Comparison of ENCODE assay signal across 25 cellular contexts in the genomic region with DNA sequence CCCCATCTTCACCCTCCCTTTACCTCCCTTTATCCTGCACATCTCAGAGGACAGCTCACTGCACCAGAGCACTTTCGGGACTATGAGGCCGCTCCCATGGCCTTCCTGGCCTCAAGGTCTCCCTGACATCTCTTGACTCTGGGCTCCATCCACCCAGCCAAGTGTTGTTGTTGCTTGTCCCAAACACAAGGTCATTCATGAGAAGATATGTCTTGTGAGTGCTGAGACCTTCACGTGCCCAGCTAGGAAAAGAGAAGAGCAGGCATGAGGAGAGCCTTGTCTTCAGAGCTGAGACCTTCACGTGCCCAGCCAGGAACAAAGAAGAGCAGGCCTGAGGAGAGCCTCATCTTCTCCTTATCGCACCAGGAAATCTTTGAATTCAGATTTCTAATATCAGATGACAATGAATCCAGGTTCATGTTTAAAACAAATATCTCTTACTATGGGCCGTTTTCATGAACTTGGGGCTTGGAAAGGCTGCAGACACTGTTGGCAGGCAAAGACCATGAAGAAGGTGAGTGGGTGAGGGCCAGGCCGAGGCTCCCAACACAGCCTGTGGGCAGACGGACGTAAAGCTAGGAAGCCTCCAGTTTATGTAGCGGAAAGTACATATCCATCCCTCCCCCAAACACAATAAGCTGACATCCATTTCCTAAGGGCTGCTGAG.
DNase-seq lines count a peak whose midpoint lies in the region; ATAC-seq and TF ChIP-seq lines count a peak whose summit lies in the region.
"Had no signal": no experiment of that assay in that cellular context is flagged by ENCODE, and none has a peak within 500 bp of the region (broad histone marks: within the 10 kb centered on the region; RNA-seq: fewer than 3 reads in every experiment).

No MANE protein-coding gene starts in this region.

- TF ChIP-seq EP300 in sigmoid colon (IDR thresholded peaks at IDR 0.05) (no peak), transverse colon (IDR thresholded peaks at IDR 0.05; ENCODE audit: low read depth) (no peak)

- TF ChIP-seq CTCF in progenitor cell of endocrine pancreas (IDR thresholded peaks at IDR 0.05; ENCODE audit: unreplicated experiment) (no peak), sigmoid colon (IDR thresholded peaks at IDR 0.05) (no peak), transverse colon (IDR thresholded peaks at IDR 0.05) (no peak)

- ATAC-seq in GM18511 (IDR thresholded peaks at IDR 0.05; ENCODE audit: unreplicated experiment) = no peak
- ATAC-seq: GM12878, GM23338 had no signal

- 75 to 83% methylated on average over 10 of the region's 10 CpGs for WGBS in sigmoid colon, 2 donors
- 66 to 81% methylated on average over 3 to 10 of the region's 10 CpGs for WGBS in transverse colon (ENCODE audit: low coverage in 1 of 2), 2 donors

- H4K20me1 ChIP-seq in BLaER1 = no peaks in the 10 kb centered on the region

- peak overlapping the region; percentile 3 for H3K27ac Mint-ChIP-seq in progenitor cell of endocrine pancreas
- H3K27ac Mint-ChIP-seq: B cell; CD4-positive, alpha-beta T cell; GM23338 had no signal

- H3K4me3 ChIP-seq in BLaER1 (no peak overlapping the region), sigmoid colon (no peak overlapping the region), transverse colon (no peak overlapping the region)
- H3K4me3 ChIP-seq: GM12878, GM23338, MG63 had no signal

- no peak overlapping the region for H3K9ac ChIP-seq in BLaER1

- peaks cover 6% of the 10 kb centered on the region for H3K27me3 Mint-ChIP-seq in progenitor cell of endocrine pancreas
- H3K27me3 Mint-ChIP-seq: CD4-positive, alpha-beta T cell had no signal

- H3K9me3 Mint-ChIP-seq in progenitor cell of endocrine pancreas (ENCODE audit: low read depth) = peaks cover 3% of the 10 kb centered on the region

- H3K27ac ChIP-seq in BLaER1 (peak overlapping the region; percentile 5; the same call in 1 of the 2 replicates), sigmoid colon (no peak overlapping the region), transverse colon (no peak overlapping the region)

- no peaks in the 10 kb centered on the region for H3K4me1 Mint-ChIP-seq in progenitor cell of endocrine pancreas (ENCODE audit: low read depth)
- H3K4me1 Mint-ChIP-seq: B cell, GM23338, IgD-negative memory B cell had no signal

- H3K36me3 ChIP-seq in BLaER1 = no peaks in the 10 kb centered on the region
- no peaks in the 10 kb centered on the region for H3K36me3 ChIP-seq in sigmoid colon
- no peaks in the 10 kb centered on the region for H3K36me3 ChIP-seq in transverse colon
- H3K36me3 ChIP-seq: MG63 had no signal

- H3K36me3 Mint-ChIP-seq in progenitor cell of endocrine pancreas (ENCODE audit: insufficient read depth) = no peaks in the 10 kb centered on the region
- H3K36me3 Mint-ChIP-seq: IgD-negative memory B cell had no signal

- H3K9me3 ChIP-seq in BLaER1 (peaks cover 26% of the 10 kb centered on the region), sigmoid colon (peaks cover 0 to 7% (median 5%) of the 10 kb centered on the region in 4 donors), transverse colon (peaks cover 6 to 9% of the 10 kb centered on the region in 2 donors)
- H3K9me3 ChIP-seq: MG63 had no signal

- in situ Hi-C loops in transverse colon (cut with MboI; ENCODE audit: low pct_ligation_motif_present in 1 of 4, low pct_unique_long_range_greater_than_20kb in 1 of 4, low sequenced_read_pairs in 3 of 4) = no loop called here

- H3K4me3 Mint-ChIP-seq in progenitor cell of endocrine pancreas (ENCODE audit: low read depth) = no peak overlapping the region
- H3K4me3 Mint-ChIP-seq: B cell; CD4-positive, alpha-beta T cell; GM23338 had no signal

- intact Hi-C loops in sigmoid colon (cut with DNase I) = no loop called here
- intact Hi-C loops in transverse colon (cut with DNase I; ENCODE audit: low total_unique reads) = no loop called here

- DNase-seq in NCI-H2029 treated with DMSO at 0.1 percent for 48 hours (lab: John Stamatoyannopoulos, UW) = peak; percentile 65
- no peak for DNase-seq in NCI-H2029 (lab: John Stamatoyannopoulos, UW)
- peak; percentile 53 for DNase-seq in foreskin melanocyte
- DNase-seq in progenitor cell of endocrine pancreas (ENCODE audit: low spot score, unreplicated experiment) = no peak
- no peak for DNase-seq in sigmoid colon
- no peak for DNase-seq in transverse colon
- DNase-seq: HCEC 1CT, Kasumi-1, MG63, NCI-H1092, NCI-H1436 treated with DMSO at 0.1 percent for 48 hours, NCI-H2081, NCI-H226, NCI-H524, NCI-H82, OCI-M1, SIG-M5 had no signal

- no peaks in the 10 kb centered on the region for H3K27me3 ChIP-seq in BLaER1
- no peaks in the 10 kb centered on the region for H3K27me3 ChIP-seq in sigmoid colon
- no peaks in the 10 kb centered on the region for H3K27me3 ChIP-seq in transverse colon

- TF ChIP-seq POLR2A in sigmoid colon (IDR thresholded peaks at IDR 0.05) (no peak), transverse colon (IDR thresholded peaks at IDR 0.05) (no peak)

- no peak overlapping the region for H3K4me2 ChIP-seq in BLaER1
- H3K4me2 ChIP-seq: GM23338 had no signal

- H3K4me1 ChIP-seq in BLaER1 (peaks cover 83% of the 10 kb centered on the region), sigmoid colon (no peaks in the 10 kb centered on the region), transverse colon (no peaks in the 10 kb centered on the region)
- H3K4me1 ChIP-seq: Caco-2 had no signal

Comparison
In these comparisons a context has a peak if more than half of its experiments do, and no peak if none do; other contexts are left out.
1. DNase-seq: peak in NCI-H2029 treated with DMSO at 0.1 percent for 48 hours (single experiment) and foreskin melanocyte (single experiment); none in NCI-H2029 (single experiment), progenitor cell of endocrine pancreas (single experiment), sigmoid colon (single experiment) and transverse colon (single experiment).